ENCODE assay signal across 23 cellular contexts in the genomic region with DNA sequence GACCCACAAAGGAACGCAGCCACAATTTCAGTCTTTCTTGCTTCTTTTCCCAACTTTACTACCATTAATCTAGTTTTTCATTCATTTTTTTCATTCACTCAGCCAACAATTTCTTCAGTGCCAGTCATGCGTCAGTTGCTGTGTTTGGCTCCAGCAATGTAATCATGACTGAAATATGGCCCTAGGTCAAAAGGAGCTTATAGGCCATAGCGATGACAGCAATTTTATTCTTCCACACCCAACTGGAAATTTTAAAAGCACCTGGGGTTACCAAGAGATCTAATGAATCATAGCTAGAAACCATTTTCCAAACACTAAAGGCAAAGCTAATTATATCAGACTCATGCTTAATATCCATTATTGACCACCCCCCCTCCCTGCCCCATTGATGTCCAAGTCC. TPM values are rescaled to one million over a fixed set of nuclear protein-coding genes. Genes with fewer than 3 reads are reported as not detected.
DNase-seq lines count a peak whose midpoint lies in the region; ATAC-seq, FAIRE-seq and TF ChIP-seq lines count a peak whose summit lies in the region.
"Had no signal": no experiment of that assay in that cellular context is flagged by ENCODE, and none has a peak within 500 bp of the region (broad histone marks: within the 10 kb centered on the region; RNA-seq: fewer than 3 reads in every experiment).

No MANE protein-coding gene starts in this region.

- peak overlapping the region in 5 of 11 experiments; percentile 81 to 92 (median 91); a peak in 3 of 22 replicates for H3K4me2 ChIP-seq in BLaER1 treated with 17β-estradiol and CSF1 and Interleukin-3, amounts not matched to agents 10 nM and 100 nM
- peak overlapping the region; percentile 61 for H3K4me2 ChIP-seq in keratinocyte (ENCODE audit: control insufficient read depth, extremely low read depth, insufficient read depth, low read depth, low read length)
- H3K4me2 ChIP-seq: GM23338 had no signal

- peak overlapping the region in 6 of 11 experiments; percentile 19 to 97 (median 92); a peak in 6 of 22 replicates for H3K27ac ChIP-seq in BLaER1 treated with 17β-estradiol and CSF1 and Interleukin-3, amounts not matched to agents 10 nM and 100 nM
- H3K27ac ChIP-seq in keratinocyte (ENCODE audit: control insufficient read depth, insufficient read depth, low read length) (peak overlapping the region; percentile 86), left ventricle myocardium inferior (replicated peaks) (no peak overlapping the region), adrenal gland (no peak overlapping the region)
- H3K27ac ChIP-seq: HL-60 had no signal

- intact Hi-C loops in left ventricle myocardium inferior (cut with micrococcal nuclease) (no loop called here), adrenal gland (cut with DNase I) (loop anchor here (5.0 to 10.0 kb wide), 3 partner anchors 57 to 163 kb away; no protein-coding TSS in a partner anchor)

- peaks cover 4 to 35% (median 23%) of the 10 kb centered on the region in 11 experiments; a peak in 21 of 22 replicates for H3K9me3 ChIP-seq in BLaER1 treated with 17β-estradiol and CSF1 and Interleukin-3, amounts not matched to agents 10 nM and 100 nM (replicated peaks in 1 of 11)
- no peaks in the 10 kb centered on the region for H3K9me3 ChIP-seq in keratinocyte (ENCODE audit: control insufficient read depth, low read depth, low read length)
- H3K9me3 ChIP-seq in left ventricle myocardium inferior (replicated peaks) = no peaks in the 10 kb centered on the region
- no peaks in the 10 kb centered on the region for H3K9me3 ChIP-seq in adrenal gland (replicated peaks in 1 of 3)

- peaks cover 45 to 65% (median 49%) of the 10 kb centered on the region in 10 experiments for H3K4me1 ChIP-seq in BLaER1 treated with 17β-estradiol and CSF1 and Interleukin-3, amounts not matched to agents 10 nM and 100 nM
- H3K4me1 ChIP-seq in keratinocyte (ENCODE audit: control insufficient read depth, extremely low read depth, insufficient read depth, low read length) (peaks cover 38% of the 10 kb centered on the region), left ventricle myocardium inferior (peaks cover 22% of the 10 kb centered on the region), adrenal gland (replicated peaks in 1 of 2) (peaks cover 4 to 24% of the 10 kb centered on the region in 2 donors)

- ATAC-seq in GM21825 (IDR thresholded peaks at IDR 0.05; ENCODE audit: unreplicated experiment) (no peak), HG03159 (IDR thresholded peaks at IDR 0.05; ENCODE audit: unreplicated experiment) (no peak)
- ATAC-seq: CD8-positive, alpha-beta T cell; GM12878; GM23338; HCT116; K562 had no signal

- 0 out of 22 replicates have a peak, but pooled peaks cover 0 to 6% (median 0%) of the 10 kb centered on the region in 11 experiments for H3K36me3 ChIP-seq in BLaER1 treated with 17β-estradiol and CSF1 and Interleukin-3, amounts not matched to agents 10 nM and 100 nM
- H3K36me3 ChIP-seq in bronchial epithelial cell (ENCODE audit: control insufficient read depth, insufficient read depth, low read length) (no peaks in the 10 kb centered on the region), keratinocyte (ENCODE audit: control insufficient read depth in 2 of 2, extremely low read depth in 1 of 2, insufficient read depth in 2 of 2, low read length in 2 of 2) (no peaks in the 10 kb centered on the region), left ventricle myocardium inferior (no peaks in the 10 kb centered on the region), adrenal gland (replicated peaks in 1 of 2) (no peaks in the 10 kb centered on the region)

- DNase-seq in M059J (ENCODE audit: low read depth) (peak; percentile 70), bronchial epithelial cell (ENCODE audit: low read depth) (peak; percentile 90), keratinocyte (ENCODE audit: low read depth, low spot score) (peak; percentile 56), left ventricle myocardium inferior (no peak), adrenal gland (no peak)
- DNase-seq: 8988T; CD8-positive, alpha-beta T cell; DMS79; GDM1; NCI-H1048; NCI-H146; NCI-H2081; NCI-H510A treated with DMSO at 0.1 percent for 48 hours; SHP77 treated with DMSO at 0.1 percent for 48 hours had no signal

- no peak overlapping the region for H3K4me3 ChIP-seq in BLaER1 treated with 17β-estradiol and CSF1 and Interleukin-3, amounts not matched to agents 10 nM and 100 nM
- no peak overlapping the region for H3K4me3 ChIP-seq in bronchial epithelial cell (ENCODE audit: low read depth, low read length)
- H3K4me3 ChIP-seq in keratinocyte (ENCODE audit: control insufficient read depth in 2 of 3, extremely low read depth in 1 of 3, insufficient read depth in 2 of 3, low read depth in 1 of 3, low read length in 3 of 3) = no peak overlapping the region
- no peak overlapping the region for H3K4me3 ChIP-seq in left ventricle myocardium inferior
- H3K4me3 ChIP-seq in adrenal gland = no peak overlapping the region
- H3K4me3 ChIP-seq: GM12878, GM23338, K562 had no signal

- no peak overlapping the region for H2AFZ ChIP-seq in keratinocyte (ENCODE audit: control insufficient read depth, low read length)
- H2AFZ ChIP-seq: GM23338 had no signal

- H3K9ac ChIP-seq in BLaER1 treated with 17β-estradiol and CSF1 and Interleukin-3, amounts not matched to agents 10 nM and 100 nM = no peak overlapping the region
- H3K9ac ChIP-seq in keratinocyte (ENCODE audit: control insufficient read depth, extremely low read depth, insufficient read depth, low read length) = peak overlapping the region; percentile 51

- no peaks in the 10 kb centered on the region for H3K27me3 ChIP-seq in BLaER1 treated with 17β-estradiol and CSF1 and Interleukin-3, amounts not matched to agents 10 nM and 100 nM
- H3K27me3 ChIP-seq in bronchial epithelial cell (ENCODE audit: control insufficient read depth, insufficient read depth, low read length) (no peaks in the 10 kb centered on the region), keratinocyte (ENCODE audit: control insufficient read depth, extremely low read depth, insufficient read depth, low read length) (no peaks in the 10 kb centered on the region), left ventricle myocardium inferior (ENCODE audit: low read depth) (no peaks in the 10 kb centered on the region), adrenal gland (no peaks in the 10 kb centered on the region)

- no peak for TF ChIP-seq POLR2A in adrenal gland (IDR thresholded peaks at IDR 0.05)

- FAIRE-seq in bronchial epithelial cell (lab: Jason Lieb, UNC) (no peak), keratinocyte (lab: Jason Lieb, UNC) (peak; percentile 75)
- FAIRE-seq: GM12878, K562, RCC 7860 had no signal

- H3K9me1 ChIP-seq in keratinocyte (ENCODE audit: control insufficient read depth, extremely low read depth, insufficient read depth, low read length) = no peaks in the 10 kb centered on the region

- TF ChIP-seq CTCF in bronchial epithelial cell (IDR thresholded peaks at IDR 0.05; ENCODE audit: insufficient read depth, low read length, severe bottlenecking) = no peak
- no peak for TF ChIP-seq CTCF in keratinocyte (optimal IDR thresholded peaks at IDR 0.05 in 1 of 3, IDR thresholded peaks at IDR 0.05 in 1 of 3, conservative IDR thresholded peaks at IDR 0.05 in 1 of 3; ENCODE audit: extremely low read depth in 1 of 3, insufficient read depth in 2 of 3, low read length in 3 of 3)
- no peak for TF ChIP-seq CTCF in left ventricle myocardium inferior (IDR thresholded peaks at IDR 0.05; ENCODE audit: borderline replicate concordance)
- TF ChIP-seq CTCF in adrenal gland (IDR thresholded peaks at IDR 0.05) = no peak

- no peaks in the 10 kb centered on the region for H3K79me2 ChIP-seq in keratinocyte (ENCODE audit: control insufficient read depth, insufficient read depth, low read length)

- no peaks in the 10 kb centered on the region for H4K20me1 ChIP-seq in BLaER1 treated with 17β-estradiol and CSF1 and Interleukin-3, amounts not matched to agents 10 nM and 100 nM
- H4K20me1 ChIP-seq in keratinocyte (ENCODE audit: control insufficient read depth, extremely low read depth, insufficient read depth, low read length) = no peaks in the 10 kb centered on the region

- WGBS in adrenal gland, 4 donors = 58 to 85% (median 78%) methylated on average over 3 of the region's 3 CpGs

- dilution Hi-C loops in keratinocyte (cut with MboI; ENCODE audit: extremely low pct_ligation_motif_present, low sequenced_read_pairs) = no loop called here

RNA-seq across cellular contexts. Expression of a gene that starts 29.8 kb away (rescaled TPM):
- total RNA-seq in M059J (2014; rRNA removed; shearing (Covaris generic)) = not detected in 2 replicates
- total RNA-seq in bronchial epithelial cell (not detected in 2 replicates), left ventricle myocardium inferior (2.4 TPM), adrenal gland (1 to 10 TPM in 4 of 8 donors, under 1 TPM in 4; 0.09 to 2.8 (median 1.3) TPM)
- polyA plus RNA-seq in keratinocyte (not detected in 3 replicates), adrenal gland (1 to 10 TPM in 2 of 3 donors, under 1 TPM in 1; 0.92 to 1.2 (median 1.0) TPM)
- polyA plus RNA-seq in keratinocyte (2011; ENCODE audit: low read depth) = not detected
- not detected in 2 replicates for polyA plus RNA-seq in keratinocyte (2011; cell fraction: cytosol; rRNA removed)
- not detected in 2 replicates for polyA plus RNA-seq in keratinocyte (2011; cell fraction: nucleus; rRNA removed)
- polyA plus RNA-seq in keratinocyte (2012; ENCODE audit: low replicate concordance) = 0.11 TPM in 1 of 2 replicates, not detected in the other
- not detected in 3 replicates for polyA minus RNA-seq in keratinocyte
- not detected for polyA minus RNA-seq in keratinocyte (2011; cell fraction: cytosol; rRNA and poly(A)+ RNA removed)
- not detected in 2 replicates for polyA minus RNA-seq in keratinocyte (2011; cell fraction: nucleus; rRNA and poly(A)+ RNA removed)
- total RNA-seq: CD8-positive, alpha-beta T cell; GM12878; GM23338; K562 had no signal
- polyA plus RNA-seq: GM12878, GM23338, K562 had no signal

Comparison
In these comparisons a context has a peak if more than half of its experiments do, and no peak if none do; other contexts are left out.
1. H3K27ac ChIP-seq: peak in BLaER1 treated with 17β-estradiol and CSF1 and Interleukin-3, amounts not matched to agents 10 nM and 100 nM (6 of 11) and keratinocyte (single experiment); none in left ventricle myocardium inferior (single experiment) and adrenal gland (0 of 5).
2. DNase-seq: peak in M059J (single experiment), bronchial epithelial cell (single experiment) and keratinocyte (single experiment); none in left ventricle myocardium inferior (single experiment) and adrenal gland (0 of 7).